In the genomic region with DNA sequence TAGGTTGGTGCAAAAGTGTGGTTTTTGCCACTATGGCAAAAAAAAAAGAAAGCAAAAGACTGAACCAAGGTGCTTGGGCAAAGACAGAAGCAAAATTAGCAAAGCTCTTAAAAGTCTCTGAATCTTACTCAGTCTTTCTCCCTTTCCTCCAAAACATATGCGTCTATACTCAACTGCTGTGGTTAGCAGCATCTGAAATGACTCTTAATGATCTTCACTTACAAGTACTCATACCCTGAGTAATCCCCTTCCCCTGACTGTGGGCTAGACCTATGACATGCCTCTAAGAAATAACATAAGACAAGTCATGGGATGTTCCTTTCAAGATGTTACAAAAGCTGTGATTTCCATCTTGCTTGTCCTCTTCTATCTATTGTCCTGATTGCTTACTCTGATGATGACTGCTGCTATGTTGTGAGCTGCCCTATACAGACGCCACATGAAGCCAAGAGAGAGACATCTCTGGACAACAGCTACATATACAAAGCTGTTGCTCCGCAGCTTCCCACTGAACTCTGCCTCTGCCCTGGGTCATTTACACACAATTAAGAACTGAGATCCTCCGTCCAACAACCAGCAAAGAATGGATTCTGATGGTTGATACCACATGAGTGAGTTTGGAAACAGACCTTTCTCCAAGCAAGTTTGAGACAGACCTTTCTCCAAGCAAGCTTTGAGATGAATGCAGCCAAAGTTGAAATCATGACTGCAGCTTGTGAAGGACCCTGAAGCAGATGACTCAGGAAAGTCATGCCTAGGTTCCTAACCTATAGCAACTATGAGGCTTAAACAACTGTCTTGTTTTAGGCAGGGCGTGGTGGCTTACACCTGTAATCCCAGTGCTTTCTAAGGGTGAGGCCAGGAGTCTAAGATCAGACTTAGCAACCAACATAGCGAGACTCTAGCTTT, we compare ENCODE assay signal across 10 cellular contexts. TPM values are rescaled to one million over a fixed set of nuclear protein-coding genes. Genes with fewer than 3 reads are reported as not detected.
DNase-seq lines count a peak whose midpoint lies in the region; ATAC-seq and TF ChIP-seq lines count a peak whose summit lies in the region.
"Had no signal": no experiment of that assay in that cellular context is flagged by ENCODE, and none has a peak within 500 bp of the region (broad histone marks: within the 10 kb centered on the region; RNA-seq: fewer than 3 reads in every experiment).

No MANE protein-coding gene starts in this region.

- H3K4me3 Mint-ChIP-seq in endodermal cell: no peak overlapping the region

- H3K27ac ChIP-seq in endodermal cell (ENCODE audit: low read depth, low read length) (peak overlapping the region; percentile 5), transverse colon (no peak overlapping the region)
- H3K27ac ChIP-seq: right lobe of liver had no signal

- H3K36me3 Mint-ChIP-seq in endodermal cell (ENCODE audit: low read depth): peaks cover 12% of the 10 kb centered on the region

- TF ChIP-seq CTCF in endodermal cell (conservative IDR thresholded peaks at IDR 0.05) (no peak), transverse colon (IDR thresholded peaks at IDR 0.05) (no peak)

- H3K9ac ChIP-seq in endodermal cell (ENCODE audit: extremely low read depth, low read length, poor library complexity, severe bottlenecking): no peak overlapping the region

- H3K27me3 Mint-ChIP-seq in endodermal cell (ENCODE audit: insufficient read depth): no peaks in the 10 kb centered on the region

- no peak for TF ChIP-seq POLR2A in transverse colon (IDR thresholded peaks at IDR 0.05)

- in situ Hi-C loops in transverse colon (cut with MboI; ENCODE audit: low pct_ligation_motif_present in 1 of 4, low pct_unique_long_range_greater_than_20kb in 1 of 4, low sequenced_read_pairs in 3 of 4): no loop called here

- WGBS in endodermal cell (ENCODE audit: insufficient coverage in 1 of 2, insufficient read length in 1 of 2), 2 experiments: 92 to 94% methylated on average over 5 to 6 of the region's 6 CpGs
- WGBS in transverse colon (ENCODE audit: low coverage in 1 of 2), 2 donors: 50 to 62% methylated on average over 2 to 6 of the region's 6 CpGs

- peak; percentile 49 for DNase-seq in stimulated activated CD4-positive, alpha-beta T cell treated with anti-CD3 and anti-CD28 coated beads, Interleukin-15, amount 100 ng/mL, for 24 hours
- no peak for DNase-seq in stimulated activated CD4-positive, alpha-beta T cell treated with anti-CD3 and anti-CD28 coated beads, Interleukin-4, amount 100 ng/mL, for 1 hour
- DNase-seq in endodermal cell (no peak), stromal cell of bone marrow (ENCODE audit: low read depth) (peak; percentile 26), transverse colon (no peak)
- DNase-seq in effector CD8-positive, alpha-beta T cell (lab: John Stamatoyannopoulos, UW): no peak
- no peak for DNase-seq in NK-92 treated with Interleukin-12 subunit alpha and Interleukin-12 subunit beta, amount 100 ng/mL, for 24 hours (lab: John Stamatoyannopoulos, UW)
- DNase-seq: NCI-H187, right lobe of liver had no signal

- TF ChIP-seq EP300 in transverse colon (IDR thresholded peaks at IDR 0.05; ENCODE audit: low read depth): no peak

- H3K36me3 ChIP-seq in endodermal cell (ENCODE audit: control insufficient read depth, insufficient read depth, low read length): peaks cover 24% of the 10 kb centered on the region
- H3K36me3 ChIP-seq in transverse colon: peaks cover 0 to 6% (median 3%) of the 10 kb centered on the region in 4 donors

- peak overlapping the region; percentile 53 for H3K27ac Mint-ChIP-seq in endodermal cell

- H3K9me3 ChIP-seq in endodermal cell (ENCODE audit: control insufficient read depth, low read length) (no peaks in the 10 kb centered on the region), transverse colon (no peaks in the 10 kb centered on the region)
- H3K9me3 ChIP-seq: right lobe of liver had no signal

- intact Hi-C loops in transverse colon (cut with DNase I; ENCODE audit: low total_unique reads): no loop called here

- no peaks in the 10 kb centered on the region for H3K9me3 Mint-ChIP-seq in endodermal cell

- H3K27me3 ChIP-seq in endodermal cell (ENCODE audit: control insufficient read depth, insufficient read depth, low read length, poor library complexity, severe bottlenecking) (no peaks in the 10 kb centered on the region), transverse colon (no peaks in the 10 kb centered on the region)
- H3K27me3 ChIP-seq: right lobe of liver had no signal

- peaks cover 55% of the 10 kb centered on the region for H3K4me1 Mint-ChIP-seq in endodermal cell

- H3K4me1 ChIP-seq in endodermal cell (ENCODE audit: control insufficient read depth, insufficient read depth, low read length) (peaks cover 15% of the 10 kb centered on the region), transverse colon (peaks cover 17 to 67% (median 40%) of the 10 kb centered on the region in 4 donors)

- ATAC-seq in HG03520 (IDR thresholded peaks at IDR 0.05; ENCODE audit: unreplicated experiment): peak; percentile 57

- H3K4me3 ChIP-seq in endodermal cell (ENCODE audit: low read length) (no peak overlapping the region), transverse colon (no peak overlapping the region)
- H3K4me3 ChIP-seq: right lobe of liver had no signal

RNA-seq across cellular contexts. Expression of a gene that starts 55.2 kb away (rescaled TPM):
- total RNA-seq in endodermal cell: 100 to 1,000 TPM; 207 to 210 TPM
- polyA plus RNA-seq in endodermal cell (2013, experiment 1 of 2): 94.8 TPM
- 90.9 TPM for polyA plus RNA-seq in endodermal cell (2013, experiment 2 of 2)
- 100 to 1,000 TPM in 1 of 4 donors, 10 to 100 TPM in 3; 73.6 to 201 (median 78.5) TPM for total RNA-seq in transverse colon

Comparison
In these comparisons a context has a peak if more than half of its experiments do, and no peak if none do; other contexts are left out.
1. DNase-seq: peak in stimulated activated CD4-positive, alpha-beta T cell treated with anti-CD3 and anti-CD28 coated beads, Interleukin-15, amount 100 ng/mL, for 24 hours (single experiment) and stromal cell of bone marrow (single experiment); none in stimulated activated CD4-positive, alpha-beta T cell treated with anti-CD3 and anti-CD28 coated beads, Interleukin-4, amount 100 ng/mL, for 1 hour (single experiment), endodermal cell (single experiment), effector CD8-positive, alpha-beta T cell (single experiment), NK-92 treated with Interleukin-12 subunit alpha and Interleukin-12 subunit beta, amount 100 ng/mL, for 24 hours (single experiment) and transverse colon (single experiment).